8 cellular contexts compared by ENCODE assay signal in the genomic region with DNA sequence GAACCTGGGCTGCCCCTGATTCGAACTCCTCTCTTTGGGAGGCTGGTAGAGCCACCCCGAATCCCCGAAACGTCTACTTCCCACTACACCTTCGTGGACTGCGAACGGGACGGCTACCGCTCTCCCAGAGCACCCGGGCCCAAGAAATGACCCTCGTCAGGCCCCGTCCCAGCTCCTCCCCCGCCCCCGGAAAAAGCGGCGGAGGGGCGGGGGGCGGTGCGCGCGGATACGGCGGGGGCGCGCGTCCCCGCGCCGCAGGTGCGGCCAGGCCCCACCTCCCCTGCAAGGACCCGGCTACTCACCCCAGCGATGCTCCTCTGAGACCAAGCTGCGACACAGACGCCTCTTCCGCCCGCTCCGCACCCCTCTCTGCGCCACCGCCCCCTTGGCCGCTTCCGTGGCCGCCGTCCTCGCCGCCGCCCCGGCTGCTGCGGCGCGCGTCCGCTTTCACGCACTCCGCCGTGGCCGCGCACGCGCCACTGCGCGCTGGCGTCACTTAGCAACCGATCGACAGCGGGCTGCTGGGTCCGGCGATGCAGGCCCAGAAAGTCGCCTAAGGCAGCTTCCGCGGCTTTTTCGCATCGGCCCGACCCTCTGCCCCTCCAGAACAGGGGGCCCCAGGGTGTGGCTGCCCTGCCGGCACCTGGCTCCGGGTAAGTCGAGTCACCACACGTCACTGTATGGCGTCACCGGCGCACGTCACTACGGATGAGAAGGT. TPM values are rescaled to one million over a fixed set of nuclear protein-coding genes. Genes with fewer than 3 reads are reported as not detected.
DNase-seq lines count a peak whose midpoint lies in the region; ATAC-seq, FAIRE-seq and TF ChIP-seq lines count a peak whose summit lies in the region.

A gene (minus strand): TSS at position 432 of the 718 bp plus-strand sequence.

- peak within 1 kb of the TSS; percentile 95 for H3K9ac ChIP-seq in astrocyte (ENCODE audit: low read length)

- no peaks in the 10 kb centered on the region for H3K36me3 ChIP-seq in astrocyte (ENCODE audit: insufficient read depth, low read length)

- H3K27ac ChIP-seq in astrocyte (ENCODE audit: low read depth, low read length), result peak within 1 kb of the TSS; percentile 94

- H3K27me3 ChIP-seq in astrocyte (ENCODE audit: insufficient read depth, low read length), result no peaks in the 10 kb centered on the region

- peak within 1 kb of the TSS; percentile 92 for H3K4me2 ChIP-seq in astrocyte (ENCODE audit: low read length)

- no peaks in the 10 kb centered on the region for H3K27me3 Mint-ChIP-seq in T-helper 2 cell treated with Interferon-gamma antibody and Interleukin-4, amounts not matched to agents 5 μg/mL and 100 μg/mL, for 36 hours (ENCODE audit: low read depth)
- no peaks in the 10 kb centered on the region for H3K27me3 Mint-ChIP-seq in astrocyte (ENCODE audit: low read depth, unreplicated experiment)

- peaks cover 13% of the 10 kb centered on the region for H3K4me1 ChIP-seq in astrocyte (ENCODE audit: insufficient read depth, low read length)

- peaks cover 33% of the 10 kb centered on the region for H3K4me1 Mint-ChIP-seq in T-helper 2 cell treated with Interferon-gamma antibody and Interleukin-4, amounts not matched to agents 5 μg/mL and 100 μg/mL, for 36 hours (ENCODE audit: low read depth)
- H3K4me1 Mint-ChIP-seq in astrocyte (ENCODE audit: low read depth, unreplicated experiment), result peaks cover 10% of the 10 kb centered on the region

- DNase-seq in GM12892 (ENCODE audit: insufficient read length), result peak; percentile 73
- peak; percentile 76 for DNase-seq in NCI-H1105 (lab: John Stamatoyannopoulos, UW)
- peak; percentile 84 for DNase-seq in T-helper 2 cell treated with Interferon-gamma antibody and Interleukin-4, amounts not matched to agents 5 μg/mL and 100 μg/mL, for 36 hours (ENCODE audit: low spot score)
- peak; percentile 79 for DNase-seq in astrocyte (ENCODE audit: low read depth)
- peak; percentile 57 to 74 for DNase-seq in hippocampal formation (lab: John Stamatoyannopoulos, UW)
- peak; percentile 45 for DNase-seq in retinal pigment epithelial cell (ENCODE audit: low read depth)
- DNase-seq in cortex of kidney (lab: John Stamatoyannopoulos, UW), result no peak

- H3K4me3 Mint-ChIP-seq in T-helper 2 cell treated with Interferon-gamma antibody and Interleukin-4, amounts not matched to agents 5 μg/mL and 100 μg/mL, for 36 hours, result peak within 1 kb of the TSS; percentile 89
- peak within 1 kb of the TSS; percentile 92 for H3K4me3 Mint-ChIP-seq in astrocyte (ENCODE audit: unreplicated experiment)

- H3K9me3 Mint-ChIP-seq in T-helper 2 cell treated with Interferon-gamma antibody and Interleukin-4, amounts not matched to agents 5 μg/mL and 100 μg/mL, for 36 hours, result no peaks in the 10 kb centered on the region
- H3K9me3 Mint-ChIP-seq in astrocyte (ENCODE audit: unreplicated experiment), result no peaks in the 10 kb centered on the region

- ATAC-seq in HG02623 (IDR thresholded peaks at IDR 0.05; ENCODE audit: unreplicated experiment), result peak; percentile 75

- H3K79me2 ChIP-seq in astrocyte (ENCODE audit: insufficient read depth, low read length), result peaks cover 38% of the 10 kb centered on the region

- peaks cover 5% of the 10 kb centered on the region for H3K36me3 Mint-ChIP-seq in T-helper 2 cell treated with Interferon-gamma antibody and Interleukin-4, amounts not matched to agents 5 μg/mL and 100 μg/mL, for 36 hours (ENCODE audit: low read depth)
- no peaks in the 10 kb centered on the region for H3K36me3 Mint-ChIP-seq in astrocyte (ENCODE audit: low read depth, unreplicated experiment)

- peak within 1 kb of the TSS; percentile 100 for H2AFZ ChIP-seq in astrocyte (ENCODE audit: low read depth, low read length)

- TF ChIP-seq CTCF in astrocyte (IDR thresholded peaks at IDR 0.05; ENCODE audit: insufficient read depth, low read depth, low read length) (no peak), retinal pigment epithelial cell (conservative IDR thresholded peaks at IDR 0.05; ENCODE audit: low read depth, low read length) (no peak)

- peak; percentile 72; the same call in 1 of the 2 replicates for TF ChIP-seq POLR2A in GM12892 (IDR thresholded peaks at IDR 0.05; ENCODE audit: low read depth, low read length)

- peaks cover 11% of the 10 kb centered on the region for H4K20me1 ChIP-seq in astrocyte (ENCODE audit: insufficient read depth, low read length)

- H3K27ac Mint-ChIP-seq in T-helper 2 cell treated with Interferon-gamma antibody and Interleukin-4, amounts not matched to agents 5 μg/mL and 100 μg/mL, for 36 hours, result peak within 1 kb of the TSS; percentile 94
- H3K27ac Mint-ChIP-seq in astrocyte (ENCODE audit: unreplicated experiment), result peak within 1 kb of the TSS; percentile 67

- no peaks in the 10 kb centered on the region for H3K9me3 ChIP-seq in astrocyte (ENCODE audit: insufficient read depth, low read depth, low read length)

- H3K4me3 ChIP-seq in astrocyte (ENCODE audit: insufficient read depth, low read depth, low read length) (peak within 1 kb of the TSS; percentile 99), retinal pigment epithelial cell (ENCODE audit: low read length) (peak within 1 kb of the TSS; percentile 93)

- FAIRE-seq in GM12892 (lab: Jason Lieb, UNC) (peak; percentile 96), astrocyte (lab: Jason Lieb, UNC) (no peak)

RNA-seq across cellular contexts. Expression of the gene that starts here (rescaled TPM):
- polyA plus RNA-seq in GM12892 (2012; ENCODE audit: missing spikeins), result 3.6 TPM
- total RNA-seq in astrocyte, result 10.3 and 12.7 TPM in 2 replicates
